Comparison of ENCODE assay signal across 8 cellular contexts in the genomic region with DNA sequence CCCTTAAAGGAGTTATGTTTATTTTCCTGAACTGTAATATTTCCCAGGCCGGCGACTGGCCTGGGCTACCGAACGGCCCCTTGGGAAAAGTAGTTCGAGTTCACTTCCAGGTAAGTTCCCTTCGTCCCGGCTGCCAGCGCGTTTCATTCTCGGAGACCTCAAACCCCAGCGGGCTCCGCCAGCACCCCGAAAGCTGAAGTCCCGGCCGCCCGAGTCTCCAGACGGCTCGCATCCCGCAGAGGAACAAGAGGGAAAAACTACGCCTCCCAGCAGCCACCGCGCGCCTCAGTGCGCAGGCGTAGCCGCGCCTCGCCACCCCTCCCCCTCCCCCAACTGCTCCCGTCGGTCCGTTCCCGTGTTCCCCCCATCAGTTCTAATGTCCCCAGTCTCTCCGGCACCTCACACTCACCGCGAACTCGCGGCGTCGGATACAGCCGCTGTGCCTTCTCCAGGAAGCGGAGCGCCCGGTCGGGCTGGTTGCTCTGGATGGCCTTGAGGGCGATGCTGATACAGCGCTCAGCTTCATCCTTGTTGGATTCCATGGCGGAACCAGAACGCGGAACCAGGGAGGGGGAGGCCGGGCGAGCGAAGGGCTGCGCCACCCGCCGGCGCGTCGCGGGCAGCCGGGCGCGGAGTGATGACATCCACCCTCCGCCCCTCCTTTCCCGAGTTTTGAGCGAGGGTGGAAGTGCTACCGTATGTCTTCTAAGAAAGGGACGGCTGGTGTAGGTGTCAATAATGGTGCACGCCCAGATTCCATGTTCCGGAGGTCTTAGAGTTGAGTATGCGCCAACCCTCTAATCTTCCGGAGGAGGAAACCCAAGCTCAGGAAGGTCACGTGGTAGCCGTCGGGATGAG. TPM values are rescaled to one million over a fixed set of nuclear protein-coding genes. Genes with fewer than 3 reads are reported as not detected.
A peak's percentile ranks its signal among the peaks of the same experiment; 100 is the strongest.
DNase-seq lines count a peak whose midpoint lies in the region; ATAC-seq and TF ChIP-seq lines count a peak whose summit lies in the region.

Gene DNAJB12 (minus strand): TSS at position 564 of the 858 bp plus-strand sequence. CDS start 22 bp downstream, at position 542.

- peaks cover 39% of the 10 kb centered on the region for H3K79me2 ChIP-seq in PC-9 (ENCODE audit: low read depth)

- no peaks in the 10 kb centered on the region; the same call in none of the 2 replicates for H4K20me1 ChIP-seq in PC-9 (ENCODE audit: insufficient read depth)

- no peaks in the 10 kb centered on the region for H3K9me2 ChIP-seq in PC-9 (ENCODE audit: insufficient read depth)

- H3K9me3 ChIP-seq in PC-9 (ENCODE audit: insufficient read depth, low read depth) (no peaks in the 10 kb centered on the region), mucosa of descending colon (no peaks in the 10 kb centered on the region)

- H3K4me3 ChIP-seq in PC-9 (peak within 1 kb of the TSS; percentile 85), epithelial cell of proximal tubule (ENCODE audit: low read depth, low read length) (peak within 1 kb of the TSS; percentile 88), mucosa of descending colon (peak within 1 kb of the TSS; percentile 77)

- peak within 1 kb of the TSS; percentile 90 for H3K27ac ChIP-seq in PC-9

- H3F3A ChIP-seq in PC-9 (ENCODE audit: insufficient read depth, low read depth): peaks cover 13% of the 10 kb centered on the region

- TF ChIP-seq CTCF in PC-9 (conservative IDR thresholded peaks at IDR 0.05) (no peak), epithelial cell of proximal tubule (conservative IDR thresholded peaks at IDR 0.05; ENCODE audit: low read depth, low read length) (no peak), mucosa of descending colon (IDR thresholded peaks at IDR 0.05) (no peak)

- intact Hi-C loops in PC-9 (cut with micrococcal nuclease; ENCODE audit: unreplicated experiment) (loop anchor here (2.0 kb wide), 1 partner anchor 492 kb away; no protein-coding TSS in a partner anchor), mucosa of descending colon (cut with DNase I, micrococcal nuclease) (no loop called here)

- CTCF ChIA-PET in PC-9 (lab: Charles Lee): interaction anchor here (0.5 to 0.9 kb wide), 3 partner anchors 333 to 708 kb away, joined by 3 to 4 read pairs (median 3); no protein-coding TSS in a partner anchor

- H3K4me2 ChIP-seq in PC-9: peak within 1 kb of the TSS; percentile 77

- in situ Hi-C loops in KBM-7 (cut with MboI; ENCODE audit: low pct_unique_long_range_greater_than_20kb, low sequenced_read_pairs): loop anchor here (25.0 kb wide), 1 partner anchor 508 kb away; no protein-coding TSS in a partner anchor

- no peaks in the 10 kb centered on the region for H3K27me3 ChIP-seq in PC-9 (ENCODE audit: insufficient read depth, low read depth)

- peaks cover 16% of the 10 kb centered on the region for H3K4me1 ChIP-seq in PC-9 (replicated peaks; ENCODE audit: insufficient read depth)
- H3K4me1 ChIP-seq in mucosa of descending colon (ENCODE audit: low read depth): peaks cover 17% of the 10 kb centered on the region

- ATAC-seq in GM21717 (IDR thresholded peaks at IDR 0.05; ENCODE audit: unreplicated experiment) (peak; percentile 66), mucosa of descending colon (peak; percentile 96)

- POLR2A ChIA-PET in PC-9 (lab: Charles Lee; ENCODE audit: unreplicated experiment): interaction anchor here (0.6 to 0.7 kb wide), 4 partner anchors 22 to 690 kb away, joined by 3 to 8 read pairs (median 6); no protein-coding TSS in a partner anchor

- H2AFZ ChIP-seq in PC-9: peak within 1 kb of the TSS; percentile 86

- H3K36me3 ChIP-seq in PC-9 (ENCODE audit: low read depth) (no peaks in the 10 kb centered on the region), mucosa of descending colon (ENCODE audit: low read depth) (no peaks in the 10 kb centered on the region)

- BruUV-seq in PC-9 (replicated peaks; lab: Mats Ljungman, UMichigan): TSS peak; percentile 82

- peak; percentile 76 for DNase-seq in DMS153 treated with DMSO at 0.1 percent for 48 hours (lab: John Stamatoyannopoulos, UW; ENCODE audit: unreplicated experiment)
- peak; percentile 97 for DNase-seq in KBM-7
- DNase-seq in PC-9: peak; percentile 90 to 92
- peak; percentile 93 for DNase-seq in activated T-cell treated with anti-CD3 and anti-CD28 coated beads, Interleukin-2, amount 50 U/mL, for 1 hour
- DNase-seq in epithelial cell of proximal tubule (ENCODE audit: low read depth): peak; percentile 77
- peak; percentile 91 to 93 (median 93) for DNase-seq in mucosa of descending colon
- peak; percentile 69 to 77 for DNase-seq in stimulated activated CD8-positive, alpha-beta memory T cell treated with anti-CD3 and anti-CD28 coated beads, Interleukin-4, amount 100 ng/mL, for 1 hour (ENCODE audit: low read depth in 2 of 2, low spot score in 1 of 2)

RNA-seq across cellular contexts. Expression of gene DNAJB12, which starts in this region (rescaled TPM):
- total RNA-seq in PC-9 (2021): 37.0 and 46.9 TPM in 2 replicates
- 25.0 and 29.8 TPM in 2 replicates for total RNA-seq in epithelial cell of proximal tubule
- 10 to 100 TPM; 37.0 to 38.9 (median 37.7) TPM for total RNA-seq in mucosa of descending colon

Comparison
In these comparisons a context has a peak if more than half of its experiments do, and no peak if none do; other contexts are left out.
1. Peak in every context shown above with its lines: DNase-seq, ATAC-seq, H3K4me3 ChIP-seq and H3K27ac ChIP-seq.